ENCODE assay signal across 1 cellular context in the genomic region with DNA sequence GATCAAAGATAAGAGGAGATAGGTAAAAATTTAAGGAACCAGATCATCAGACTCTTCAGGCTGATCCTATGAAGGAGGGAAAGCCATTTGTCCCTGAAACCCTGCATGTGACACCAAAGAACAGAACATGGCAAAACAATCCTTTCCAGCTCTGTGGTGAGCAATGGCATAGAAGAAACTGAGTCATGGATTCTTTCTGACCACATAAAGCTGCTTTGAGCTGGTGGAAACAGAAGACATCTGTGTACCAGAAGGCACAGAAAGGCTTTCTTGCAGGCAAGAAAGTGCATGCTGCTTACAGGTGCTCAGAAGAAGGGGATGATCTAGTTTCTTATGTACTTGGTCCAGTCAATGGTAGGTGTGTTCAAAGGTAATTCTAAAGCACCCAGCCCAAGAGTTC.
TF ChIP-seq lines count a peak whose summit lies in the region.

No MANE protein-coding gene starts in this region.

TF ChIP-seq in GM23338, 12 proteins besides CTCF, POLR2A, EP300 and RAD21:
- TF ChIP-seq ZNF462 (CRISPR knock-in tag; IDR thresholded peaks at IDR 0.05) (no peak), CREB1 (CRISPR knock-in tag; IDR thresholded peaks at IDR 0.05; ENCODE audit: low read depth) (no peak), NANOG (IDR thresholded peaks at IDR 0.05; ENCODE audit: borderline replicate concordance) (no peak), JUNB (IDR thresholded peaks at IDR 0.05; ENCODE audit: unreplicated experiment) (no peak), EZH2phosphoT487 (IDR thresholded peaks at IDR 0.05; ENCODE audit: unreplicated experiment) (no peak), POLR2AphosphoS5 (IDR thresholded peaks at IDR 0.05; ENCODE audit: low read depth) (no peak), STAT1 (IDR thresholded peaks at IDR 0.05; ENCODE audit: unreplicated experiment) (no peak), ZNF331 (CRISPR knock-in tag; IDR thresholded peaks at IDR 0.05; ENCODE audit: low read depth) (no peak), ZNF114 (CRISPR knock-in tag; IDR thresholded peaks at IDR 0.05) (no peak), EZH2 (IDR thresholded peaks at IDR 0.05; ENCODE audit: low read depth, unreplicated experiment) (no peak)
- TF ChIP-seq, protein P1, sequence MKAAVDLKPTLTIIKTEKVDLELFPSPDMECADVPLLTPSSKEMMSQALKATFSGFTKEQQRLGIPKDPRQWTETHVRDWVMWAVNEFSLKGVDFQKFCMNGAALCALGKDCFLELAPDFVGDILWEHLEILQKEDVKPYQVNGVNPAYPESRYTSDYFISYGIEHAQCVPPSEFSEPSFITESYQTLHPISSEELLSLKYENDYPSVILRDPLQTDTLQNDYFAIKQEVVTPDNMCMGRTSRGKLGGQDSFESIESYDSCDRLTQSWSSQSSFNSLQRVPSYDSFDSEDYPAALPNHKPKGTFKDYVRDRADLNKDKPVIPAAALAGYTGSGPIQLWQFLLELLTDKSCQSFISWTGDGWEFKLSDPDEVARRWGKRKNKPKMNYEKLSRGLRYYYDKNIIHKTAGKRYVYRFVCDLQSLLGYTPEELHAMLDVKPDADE (IDR thresholded peaks at IDR 0.05): no peak
- TF ChIP-seq, protein P2, sequence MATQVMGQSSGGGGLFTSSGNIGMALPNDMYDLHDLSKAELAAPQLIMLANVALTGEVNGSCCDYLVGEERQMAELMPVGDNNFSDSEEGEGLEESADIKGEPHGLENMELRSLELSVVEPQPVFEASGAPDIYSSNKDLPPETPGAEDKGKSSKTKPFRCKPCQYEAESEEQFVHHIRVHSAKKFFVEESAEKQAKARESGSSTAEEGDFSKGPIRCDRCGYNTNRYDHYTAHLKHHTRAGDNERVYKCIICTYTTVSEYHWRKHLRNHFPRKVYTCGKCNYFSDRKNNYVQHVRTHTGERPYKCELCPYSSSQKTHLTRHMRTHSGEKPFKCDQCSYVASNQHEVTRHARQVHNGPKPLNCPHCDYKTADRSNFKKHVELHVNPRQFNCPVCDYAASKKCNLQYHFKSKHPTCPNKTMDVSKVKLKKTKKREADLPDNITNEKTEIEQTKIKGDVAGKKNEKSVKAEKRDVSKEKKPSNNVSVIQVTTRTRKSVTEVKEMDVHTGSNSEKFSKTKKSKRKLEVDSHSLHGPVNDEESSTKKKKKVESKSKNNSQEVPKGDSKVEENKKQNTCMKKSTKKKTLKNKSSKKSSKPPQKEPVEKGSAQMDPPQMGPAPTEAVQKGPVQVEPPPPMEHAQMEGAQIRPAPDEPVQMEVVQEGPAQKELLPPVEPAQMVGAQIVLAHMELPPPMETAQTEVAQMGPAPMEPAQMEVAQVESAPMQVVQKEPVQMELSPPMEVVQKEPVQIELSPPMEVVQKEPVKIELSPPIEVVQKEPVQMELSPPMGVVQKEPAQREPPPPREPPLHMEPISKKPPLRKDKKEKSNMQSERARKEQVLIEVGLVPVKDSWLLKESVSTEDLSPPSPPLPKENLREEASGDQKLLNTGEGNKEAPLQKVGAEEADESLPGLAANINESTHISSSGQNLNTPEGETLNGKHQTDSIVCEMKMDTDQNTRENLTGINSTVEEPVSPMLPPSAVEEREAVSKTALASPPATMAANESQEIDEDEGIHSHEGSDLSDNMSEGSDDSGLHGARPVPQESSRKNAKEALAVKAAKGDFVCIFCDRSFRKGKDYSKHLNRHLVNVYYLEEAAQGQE (IDR thresholded peaks at IDR 0.05; ENCODE audit: unreplicated experiment): no peak
